In genomic region chr13:24233351-24233901, GRCh38 we compare ENCODE assay signal across 13 cellular contexts.
DNase-seq lines count a peak whose midpoint lies in the region; ATAC-seq and TF ChIP-seq lines count a peak whose summit lies in the region.
"Had no signal": no experiment of that assay in that cellular context is flagged by ENCODE, and none has a peak within 500 bp of the region (broad histone marks: within the 10 kb centered on the region; RNA-seq: fewer than 3 reads in every experiment).

No MANE protein-coding gene starts in this region.

- peak; percentile 43; the same call in 1 of the 3 replicates for ATAC-seq in GM23338
- ATAC-seq in GM21390 (IDR thresholded peaks at IDR 0.05; ENCODE audit: unreplicated experiment) = no peak

- DNase-seq in GM23338 (ENCODE audit: low spot score) = peak; percentile 56
- no peak for DNase-seq in activated T-helper 1 cell treated with anti-CD3 and anti-CD28 coated beads, Interleukin-12 subunit alpha, Interleukin-12 subunit beta, Interleukin-2, Interleukin-4 antibody, amounts not matched to agents 30 ng/mL and 10 ng/mL and 1 ng/mL, durations not matched to agents 14 hours and 24 hours and 36 hours (ENCODE audit: low spot score)
- DNase-seq in fibroblast of villous mesenchyme (ENCODE audit: low read depth) = peak; percentile 64
- no peak for DNase-seq in spleen
- DNase-seq in cerebellum (ENCODE audit: low spot score) = no peak
- no peak for DNase-seq in endothelial cell (ENCODE audit: low spot score)
- no peak for DNase-seq in GM13977 (ENCODE audit: low spot score)
- DNase-seq: H9; NCI-H1092; NK-92 treated with Interleukin-12 subunit alpha and Interleukin-12 subunit beta, amount 100 ng/mL, for 24 hours had no signal

- H3K4me3 ChIP-seq in GM23338 (no peak overlapping the region), fibroblast of villous mesenchyme (ENCODE audit: low read depth, low read length) (peak overlapping the region; percentile 40), spleen (no peak overlapping the region)

- H3K27ac ChIP-seq in GM23338 (ENCODE audit: low read depth) = no peak overlapping the region
- H3K27ac ChIP-seq in spleen = peak overlapping the region in 6 of 8 donors; percentile 4 to 85 (median 78)
- H3K27ac ChIP-seq: parathyroid adenoma had no signal

- peaks cover 4% of the 10 kb centered on the region for H3K27me3 Mint-ChIP-seq in GM23338 (ENCODE audit: insufficient read depth, low read depth, poor library complexity)
- H3K27me3 Mint-ChIP-seq in activated T-helper 1 cell treated with anti-CD3 and anti-CD28 coated beads, Interleukin-12 subunit alpha, Interleukin-12 subunit beta, Interleukin-2, Interleukin-4 antibody, amounts not matched to agents 30 ng/mL and 10 ng/mL and 1 ng/mL, durations not matched to agents 14 hours and 24 hours and 36 hours (ENCODE audit: insufficient read depth) = no peaks in the 10 kb centered on the region
- H3K27me3 Mint-ChIP-seq in endothelial cell (ENCODE audit: unreplicated experiment) = peaks cover 2% of the 10 kb centered on the region

- peaks cover 66% of the 10 kb centered on the region for H3K79me2 ChIP-seq in GM23338 (replicated peaks; ENCODE audit: insufficient read depth)

- H3K4me1 ChIP-seq in GM23338 (ENCODE audit: insufficient read depth) (peaks cover 9% of the 10 kb centered on the region; the same call in 1 of the 2 replicates), spleen (peaks cover 4 to 73% (median 46%) of the 10 kb centered on the region in 6 donors)
- H3K4me1 ChIP-seq: parathyroid adenoma had no signal

- no peak overlapping the region for H2AFZ ChIP-seq in GM23338
- H2AFZ ChIP-seq: parathyroid adenoma had no signal

- H3K4me1 Mint-ChIP-seq in GM23338 (peaks cover 33% of the 10 kb centered on the region), endothelial cell (ENCODE audit: unreplicated experiment) (no peaks in the 10 kb centered on the region)
- H3K4me1 Mint-ChIP-seq in activated T-helper 1 cell treated with anti-CD3 and anti-CD28 coated beads, Interleukin-12 subunit alpha, Interleukin-12 subunit beta, Interleukin-2, Interleukin-4 antibody, amounts not matched to agents 30 ng/mL and 10 ng/mL and 1 ng/mL, durations not matched to agents 14 hours and 24 hours and 36 hours (ENCODE audit: low read depth) = peaks cover 51% of the 10 kb centered on the region

- no peak overlapping the region for H3K4me2 ChIP-seq in GM23338

- H3K27me3 ChIP-seq in GM23338 (ENCODE audit: insufficient read depth) (no peaks in the 10 kb centered on the region), spleen (replicated peaks in 1 of 7) (no peaks in the 10 kb centered on the region)

- TF ChIP-seq CTCF in GM23338 (conservative IDR thresholded peaks at IDR 0.05; ENCODE audit: low read depth in 2 of 2) = no peak
- no peak for TF ChIP-seq CTCF in fibroblast of villous mesenchyme (IDR thresholded peaks at IDR 0.05; ENCODE audit: insufficient read depth, low read depth, low read length)
- no peak for TF ChIP-seq CTCF in spleen (IDR thresholded peaks at IDR 0.05 in 8 of 11, conservative IDR thresholded peaks at IDR 0.05 in 3 of 11)
- no peak for TF ChIP-seq CTCF in endothelial cell (IDR thresholded peaks at IDR 0.05; ENCODE audit: unreplicated experiment)
- TF ChIP-seq CTCF in GM13977 (IDR thresholded peaks at IDR 0.05; ENCODE audit: extremely low read depth, insufficient read depth, missing control alignments) = no peak

- no peaks in the 10 kb centered on the region for H3K9me3 ChIP-seq in spleen

- H3K9me3 Mint-ChIP-seq in GM23338 (no peaks in the 10 kb centered on the region), endothelial cell (ENCODE audit: unreplicated experiment) (no peaks in the 10 kb centered on the region)
- H3K9me3 Mint-ChIP-seq in activated T-helper 1 cell treated with anti-CD3 and anti-CD28 coated beads, Interleukin-12 subunit alpha, Interleukin-12 subunit beta, Interleukin-2, Interleukin-4 antibody, amounts not matched to agents 30 ng/mL and 10 ng/mL and 1 ng/mL, durations not matched to agents 14 hours and 24 hours and 36 hours = no peaks in the 10 kb centered on the region
- H3K9me3 Mint-ChIP-seq: H9; T-helper 2 cell treated with Interferon-gamma antibody and Interleukin-4, amounts not matched to agents 5 μg/mL and 100 μg/mL, for 36 hours had no signal

- no peak for TF ChIP-seq POLR2A in spleen (IDR thresholded peaks at IDR 0.05)

- H3K36me3 ChIP-seq in GM23338 (ENCODE audit: insufficient read depth) (no peaks in the 10 kb centered on the region), spleen (no peaks in the 10 kb centered on the region)

- H4K20me1 ChIP-seq in GM23338 (replicated peaks; ENCODE audit: insufficient read depth) = no peaks in the 10 kb centered on the region; the same call in 1 of the 2 replicates

- WGBS in spleen, 5 donors = 41 to 70% (median 49%) methylated on average over 4 of the region's 4 CpGs

- H3F3A ChIP-seq in GM23338 (replicated peaks; ENCODE audit: low read depth) = no peaks in the 10 kb centered on the region

- H3K4me3 Mint-ChIP-seq in GM23338 = no peak overlapping the region
- peak overlapping the region; percentile 9 for H3K4me3 Mint-ChIP-seq in activated T-helper 1 cell treated with anti-CD3 and anti-CD28 coated beads, Interleukin-12 subunit alpha, Interleukin-12 subunit beta, Interleukin-2, Interleukin-4 antibody, amounts not matched to agents 30 ng/mL and 10 ng/mL and 1 ng/mL, durations not matched to agents 14 hours and 24 hours and 36 hours
- no peak overlapping the region for H3K4me3 Mint-ChIP-seq in endothelial cell (ENCODE audit: unreplicated experiment)
- H3K4me3 Mint-ChIP-seq: H9; T-helper 2 cell treated with Interferon-gamma antibody and Interleukin-4, amounts not matched to agents 5 μg/mL and 100 μg/mL, for 36 hours had no signal

- H3K9me2 ChIP-seq in GM23338 (ENCODE audit: insufficient read depth) = no peaks in the 10 kb centered on the region

- H3K27ac Mint-ChIP-seq in GM23338 = no peak overlapping the region
- H3K27ac Mint-ChIP-seq in activated T-helper 1 cell treated with anti-CD3 and anti-CD28 coated beads, Interleukin-12 subunit alpha, Interleukin-12 subunit beta, Interleukin-2, Interleukin-4 antibody, amounts not matched to agents 30 ng/mL and 10 ng/mL and 1 ng/mL, durations not matched to agents 14 hours and 24 hours and 36 hours = peak overlapping the region; percentile 74
- no peak overlapping the region for H3K27ac Mint-ChIP-seq in endothelial cell (ENCODE audit: unreplicated experiment)
- H3K27ac Mint-ChIP-seq: H9; T-helper 2 cell treated with Interferon-gamma antibody and Interleukin-4, amounts not matched to agents 5 μg/mL and 100 μg/mL, for 36 hours had no signal

- H3K36me3 Mint-ChIP-seq in GM23338 (ENCODE audit: low read depth) (no peaks in the 10 kb centered on the region), endothelial cell (ENCODE audit: low read depth, unreplicated experiment) (no peaks in the 10 kb centered on the region)
- no peaks in the 10 kb centered on the region for H3K36me3 Mint-ChIP-seq in activated T-helper 1 cell treated with anti-CD3 and anti-CD28 coated beads, Interleukin-12 subunit alpha, Interleukin-12 subunit beta, Interleukin-2, Interleukin-4 antibody, amounts not matched to agents 30 ng/mL and 10 ng/mL and 1 ng/mL, durations not matched to agents 14 hours and 24 hours and 36 hours (ENCODE audit: low read depth)

- in situ Hi-C loops in GM13977 (cut with MboI; ENCODE audit: low pct_unique_long_range_greater_than_20kb, low sequenced_read_pairs, unreplicated experiment) = no loop called here

- intact Hi-C loops in activated T-helper 1 cell treated with anti-CD3 and anti-CD28 coated beads, Interleukin-12 subunit alpha, Interleukin-12 subunit beta, Interleukin-2, Interleukin-4 antibody, amounts not matched to agents 30 ng/mL and 10 ng/mL and 1 ng/mL, durations not matched to agents 14 hours and 24 hours and 36 hours (cut with micrococcal nuclease) = loop anchor here (1.0 to 5.0 kb wide), 7 partner anchors 18 to 279 kb away; partner anchors contain the start of gene PARP4
- intact Hi-C loops in spleen (cut with DNase I; ENCODE audit: low total_unique reads) = no loop called here

TF ChIP-seq in GM23338, 12 proteins besides CTCF, POLR2A, EP300 and RAD21 (continues in another document):
- TF ChIP-seq POLR2AphosphoS5 (IDR thresholded peaks at IDR 0.05; ENCODE audit: low read depth) = no peak
- TF ChIP-seq REST (IDR thresholded peaks at IDR 0.05; ENCODE audit: unreplicated experiment) = no peak
- TF ChIP-seq JUNB (IDR thresholded peaks at IDR 0.05; ENCODE audit: unreplicated experiment) = no peak
- TF ChIP-seq NANOG (IDR thresholded peaks at IDR 0.05; ENCODE audit: borderline replicate concordance) = no peak
- TF ChIP-seq CREB1 (CRISPR knock-in tag; IDR thresholded peaks at IDR 0.05; ENCODE audit: low read depth) = no peak
- no peak for TF ChIP-seq EZH2phosphoT487 (IDR thresholded peaks at IDR 0.05; ENCODE audit: unreplicated experiment)
- TF ChIP-seq EZH2 (IDR thresholded peaks at IDR 0.05; ENCODE audit: low read depth, unreplicated experiment) = no peak

Comparison
In these comparisons a context has a peak if more than half of its experiments do, and no peak if none do; other contexts are left out.
1. DNase-seq: peak in GM23338 (single experiment) and fibroblast of villous mesenchyme (single experiment); none in activated T-helper 1 cell treated with anti-CD3 and anti-CD28 coated beads, Interleukin-12 subunit alpha, Interleukin-12 subunit beta, Interleukin-2, Interleukin-4 antibody, amounts not matched to agents 30 ng/mL and 10 ng/mL and 1 ng/mL, durations not matched to agents 14 hours and 24 hours and 36 hours (single experiment), spleen (single experiment), cerebellum (single experiment), endothelial cell (single experiment) and GM13977 (single experiment).